Comparison of ENCODE assay signal across 1 cellular context in genomic region chrX:132411310-132411977, GRCh38.
TF ChIP-seq lines count a peak whose summit lies in the region.

No MANE protein-coding gene starts in this region.

TF ChIP-seq in WTC11, 78 proteins besides CTCF, POLR2A, EP300 and RAD21 (continued from another document):
- no peak for TF ChIP-seq IRF1 (CRISPR knock-in tag; IDR thresholded peaks at IDR 0.05)
- no peak for TF ChIP-seq ZNF396 (CRISPR knock-in tag; IDR thresholded peaks at IDR 0.05; ENCODE audit: borderline replicate concordance)
- TF ChIP-seq CBFB (CRISPR knock-in tag; IDR thresholded peaks at IDR 0.05; ENCODE audit: low read depth): no peak
- TF ChIP-seq ZNF219 (CRISPR knock-in tag; IDR thresholded peaks at IDR 0.05; ENCODE audit: borderline replicate concordance): no peak
- no peak for TF ChIP-seq CREB1 (CRISPR knock-in tag; IDR thresholded peaks at IDR 0.05)
- no peak for TF ChIP-seq FOXP1 (CRISPR knock-in tag; IDR thresholded peaks at IDR 0.05; ENCODE audit: borderline replicate concordance)
- TF ChIP-seq, protein P1, sequence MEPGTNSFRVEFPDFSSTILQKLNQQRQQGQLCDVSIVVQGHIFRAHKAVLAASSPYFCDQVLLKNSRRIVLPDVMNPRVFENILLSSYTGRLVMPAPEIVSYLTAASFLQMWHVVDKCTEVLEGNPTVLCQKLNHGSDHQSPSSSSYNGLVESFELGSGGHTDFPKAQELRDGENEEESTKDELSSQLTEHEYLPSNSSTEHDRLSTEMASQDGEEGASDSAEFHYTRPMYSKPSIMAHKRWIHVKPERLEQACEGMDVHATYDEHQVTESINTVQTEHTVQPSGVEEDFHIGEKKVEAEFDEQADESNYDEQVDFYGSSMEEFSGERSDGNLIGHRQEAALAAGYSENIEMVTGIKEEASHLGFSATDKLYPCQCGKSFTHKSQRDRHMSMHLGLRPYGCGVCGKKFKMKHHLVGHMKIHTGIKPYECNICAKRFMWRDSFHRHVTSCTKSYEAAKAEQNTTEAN (CRISPR knock-in tag; IDR thresholded peaks at IDR 0.05): no peak
- TF ChIP-seq NFYB (CRISPR knock-in tag; conservative IDR thresholded peaks at IDR 0.05; ENCODE audit: low read depth): no peak
- TF ChIP-seq FOXP4 (CRISPR knock-in tag; IDR thresholded peaks at IDR 0.05): no peak
- no peak for TF ChIP-seq NR3C1 (CRISPR knock-in tag; conservative IDR thresholded peaks at IDR 0.05; ENCODE audit: low read depth)
TF ChIP-seq in WTC11: peak in this region for 0.
